In genomic region chr5:68215888-68216736, GRCh38 we compare ENCODE assay signal across 1 cellular context.
TF ChIP-seq lines count a peak whose summit lies in the region.

No MANE protein-coding gene starts in this region.

TF ChIP-seq in K562, 482 proteins besides CTCF, POLR2A, EP300 and RAD21 (continued from another document and continues in another):
- TF ChIP-seq VEZF1 (CRISPR knock-in tag; IDR thresholded peaks at IDR 0.05), result 0 out of 2 replicates have a peak, but pooled peaks have one; percentile 12
- TF ChIP-seq CBX5 (IDR thresholded peaks at IDR 0.05; ENCODE audit: borderline replicate concordance, low read depth), result no peak
- no peak; the same call in 1 of the 2 replicates for TF ChIP-seq C11orf30 (IDR thresholded peaks at IDR 0.05; ENCODE audit: low read depth)
- TF ChIP-seq KDM4B (IDR thresholded peaks at IDR 0.05; ENCODE audit: borderline replicate concordance in 2 of 2, low read depth in 1 of 2), result no peak
- TF ChIP-seq CCNT2 (IDR thresholded peaks at IDR 0.05; ENCODE audit: borderline replicate concordance, extremely low read depth, insufficient read length, low read depth, low read length), result peak; percentile 20
- no peak for TF ChIP-seq GABPB2 (CRISPR knock-in tag; conservative IDR thresholded peaks at IDR 0.05)
- TF ChIP-seq ETV5 (CRISPR knock-in tag; IDR thresholded peaks at IDR 0.05; ENCODE audit: low read depth), result peak; percentile 61; the same call in 1 of the 2 replicates
- TF ChIP-seq ATF2 (CRISPR knock-in tag; IDR thresholded peaks at IDR 0.05), result no peak
- TF ChIP-seq ZNF316 (IDR thresholded peaks at IDR 0.05), result 0 out of 2 replicates have a peak, but pooled peaks have one; percentile 26
- TF ChIP-seq NBN (IDR thresholded peaks at IDR 0.05; ENCODE audit: low read depth), result no peak
- TF ChIP-seq ZNF830 (CRISPR knock-in tag; IDR thresholded peaks at IDR 0.05), result no peak
- no peak for TF ChIP-seq ZBTB34 (CRISPR knock-in tag; IDR thresholded peaks at IDR 0.05)
- 0 out of 2 replicates have a peak, but pooled peaks have one; percentile 60 for TF ChIP-seq ETS1 (conservative IDR thresholded peaks at IDR 0.05; ENCODE audit: control insufficient read depth, low read depth, low read length)
- no peak for TF ChIP-seq KHSRP (IDR thresholded peaks at IDR 0.05)
- TF ChIP-seq OTX1 (CRISPR knock-in tag; IDR thresholded peaks at IDR 0.05), result no peak
- 0 out of 2 replicates have a peak, but pooled peaks have one; percentile 28 for TF ChIP-seq KDM2B (CRISPR knock-in tag; IDR thresholded peaks at IDR 0.05)
- TF ChIP-seq MNT (conservative IDR thresholded peaks at IDR 0.05), result peak in 1 of 2 experiments; percentile 70; a peak in 1 of 4 replicates
- TF ChIP-seq ZNF253 (CRISPR knock-in tag; conservative IDR thresholded peaks at IDR 0.05), result no peak
- TF ChIP-seq TAF1 (IDR thresholded peaks at IDR 0.05; ENCODE audit: control insufficient read depth, extremely low read depth, insufficient read depth, low read length, severe bottlenecking), result peak; percentile 30
- no peak for TF ChIP-seq TOE1 (IDR thresholded peaks at IDR 0.05; ENCODE audit: borderline replicate concordance)
- TF ChIP-seq TOE1 (CRISPR knock-in tag; IDR thresholded peaks at IDR 0.05; ENCODE audit: borderline replicate concordance, low read depth), result no peak
- no peak for TF ChIP-seq ARID3A (IDR thresholded peaks at IDR 0.05; ENCODE audit: borderline replicate concordance, low read depth, low read length)
- TF ChIP-seq ETV1 (tag; conservative IDR thresholded peaks at IDR 0.05; ENCODE audit: low read depth), result peak; percentile 6; the same call in 1 of the 2 replicates
- no peak for TF ChIP-seq ZNF592 (IDR thresholded peaks at IDR 0.05)
- TF ChIP-seq HNRNPLL (IDR thresholded peaks at IDR 0.05; ENCODE audit: low read depth, low read length, poor library complexity, severe bottlenecking), result no peak
- 0 out of 2 replicates have a peak, but pooled peaks have one; percentile 36 for TF ChIP-seq ZNF511 (CRISPR knock-in tag; IDR thresholded peaks at IDR 0.05)
- peak; percentile 38; the same call in 1 of the 2 replicates for TF ChIP-seq ZNF431 (CRISPR knock-in tag; IDR thresholded peaks at IDR 0.05)
- TF ChIP-seq TEAD1 (CRISPR knock-in tag; IDR thresholded peaks at IDR 0.05), result 0 out of 4 replicates have a peak, but pooled peaks of 1 of the 2 experiments have one; percentile 8
- no peak for TF ChIP-seq RCOR1 (IDR thresholded peaks at IDR 0.05; ENCODE audit: borderline replicate concordance in 1 of 2, low read depth in 2 of 2, low read length in 2 of 2)
- TF ChIP-seq HINFP (tag; conservative IDR thresholded peaks at IDR 0.05; ENCODE audit: low read depth), result no peak
- no peak for TF ChIP-seq FOXK2 (conservative IDR thresholded peaks at IDR 0.05 in 1 of 2, IDR thresholded peaks at IDR 0.05 in 1 of 2; ENCODE audit: low read depth in 2 of 2)
- TF ChIP-seq SMARCC2 (IDR thresholded peaks at IDR 0.05; ENCODE audit: low read depth), result no peak
- no peak for TF ChIP-seq ZFP91 (CRISPR knock-in tag; IDR thresholded peaks at IDR 0.05)
- peak; percentile 70 for TF ChIP-seq ELF1 (tag; IDR thresholded peaks at IDR 0.05)
- no peak for TF ChIP-seq DEAF1 (CRISPR knock-in tag; IDR thresholded peaks at IDR 0.05)
- TF ChIP-seq ESRRA (IDR thresholded peaks at IDR 0.05; ENCODE audit: borderline replicate concordance, low read depth), result no peak
- peak; percentile 44; the same call in 1 of the 2 replicates for TF ChIP-seq ZBTB7A (IDR thresholded peaks at IDR 0.05; ENCODE audit: borderline replicate concordance, control insufficient read depth, low read depth, low read length)
- TF ChIP-seq SREBF1 (IDR thresholded peaks at IDR 0.05; ENCODE audit: borderline replicate concordance, low read depth, low read length), result no peak
- TF ChIP-seq ZNF717 (CRISPR knock-in tag; IDR thresholded peaks at IDR 0.05), result no peak
- peak; percentile 28; the same call in 1 of the 2 replicates for TF ChIP-seq CREM (IDR thresholded peaks at IDR 0.05; ENCODE audit: low read depth)
